Comparison of ENCODE assay signal across 16 cellular contexts in genomic region chr4:127055349-127055748, GRCh38.
DNase-seq lines count a peak whose midpoint lies in the region; ATAC-seq and TF ChIP-seq lines count a peak whose summit lies in the region.
"Had no signal": no experiment of that assay in that cellular context is flagged by ENCODE, and none has a peak within 500 bp of the region (broad histone marks: within the 10 kb centered on the region; RNA-seq: fewer than 3 reads in every experiment).

No MANE protein-coding gene starts in this region.

- ATAC-seq in stimulated activated naive CD8-positive, alpha-beta T cell treated with anti-CD3 and anti-CD28 coated beads, Interleukin-15, amount 100 ng/mL, for 72 hours, result no peak
- ATAC-seq in heart left ventricle, result no peak
- ATAC-seq: heart right ventricle had no signal

- no peak overlapping the region for H3K27ac Mint-ChIP-seq in stimulated activated naive CD8-positive, alpha-beta T cell treated with anti-CD3 and anti-CD28 coated beads, Interleukin-15, amount 100 ng/mL, for 72 hours
- H3K27ac Mint-ChIP-seq: activated naive CD4-positive, alpha-beta T cell treated with anti-CD3 and anti-CD28 coated beads, Interleukin-2, amount 10 ng/mL, durations not matched to agents 7 days and 5 days; CD4-positive, alpha-beta T cell; dendritic cell treated with granulocyte-macrophage colony-stimulating factor and Interleukin-4, amounts not matched to agents 40 ng/mL and 50 ng/mL, for 4 days; stimulated activated naive CD8-positive, alpha-beta T cell treated with anti-CD3 and anti-CD28 coated beads, Interleukin-15, Interleukin-2, amounts not matched to agents 100 ng/mL and 50 ng/mL, for 24 hours had no signal

- no peak overlapping the region for H3K4me3 Mint-ChIP-seq in stimulated activated naive CD8-positive, alpha-beta T cell treated with anti-CD3 and anti-CD28 coated beads, Interleukin-15, amount 100 ng/mL, for 72 hours
- H3K4me3 Mint-ChIP-seq: activated naive CD4-positive, alpha-beta T cell treated with anti-CD3 and anti-CD28 coated beads, Interleukin-2, amount 10 ng/mL, durations not matched to agents 7 days and 5 days; CD4-positive, alpha-beta T cell; dendritic cell treated with granulocyte-macrophage colony-stimulating factor and Interleukin-4, amounts not matched to agents 40 ng/mL and 50 ng/mL, for 4 days; stimulated activated naive CD8-positive, alpha-beta T cell treated with anti-CD3 and anti-CD28 coated beads, Interleukin-15, Interleukin-2, amounts not matched to agents 100 ng/mL and 50 ng/mL, for 24 hours had no signal

- intact Hi-C loops in heart left ventricle (cut with DNase I), result no loop called here

- H3K36me3 ChIP-seq in heart left ventricle, result no peaks in the 10 kb centered on the region
- H3K36me3 ChIP-seq: heart right ventricle, ovary had no signal

- no peaks in the 10 kb centered on the region for H3K27me3 ChIP-seq in heart left ventricle
- H3K27me3 ChIP-seq: heart right ventricle, ovary had no signal

- peaks cover 19 to 28% of the 10 kb centered on the region in 2 donors for H3K9me3 Mint-ChIP-seq in stimulated activated naive CD8-positive, alpha-beta T cell treated with anti-CD3 and anti-CD28 coated beads, Interleukin-15, amount 100 ng/mL, for 72 hours

- H3K9me3 ChIP-seq in heart left ventricle, result peaks cover 0 to 22% (median 4%) of the 10 kb centered on the region in 12 donors
- H3K9me3 ChIP-seq: ovary had no signal

- no peaks in the 10 kb centered on the region for H3K4me1 ChIP-seq in heart left ventricle
- H3K4me1 ChIP-seq: heart right ventricle had no signal

- WGBS in heart left ventricle, 4 donors, result 38 to 56% (median 47%) methylated on average over 1 of the region's 1 CpG

- no peak overlapping the region for H3K4me3 ChIP-seq in choroid plexus epithelial cell (ENCODE audit: low read depth, low read length)
- H3K4me3 ChIP-seq in heart left ventricle, result no peak overlapping the region
- H3K4me3 ChIP-seq: heart right ventricle, ovary had no signal

- DNase-seq in EH (ENCODE audit: low read depth) (peak; percentile 25), NCI-H2196 (lab: John Stamatoyannopoulos, UW; ENCODE audit: unreplicated experiment) (peak; percentile 47), choroid plexus epithelial cell (ENCODE audit: low read depth) (peak; percentile 44), medulla oblongata (ENCODE audit: extremely low spot score) (peak; percentile 65), HUDEP-2 (lab: John Stamatoyannopoulos, UW; ENCODE audit: unreplicated experiment in 76 of 76) (no peak), heart left ventricle (no peak)
- no peak for DNase-seq in stimulated activated naive CD8-positive, alpha-beta T cell treated with anti-CD3 and anti-CD28 coated beads, Interleukin-15, amount 100 ng/mL, for 72 hours
- DNase-seq in activated CD4-positive, alpha-beta T cell treated with anti-CD3 and anti-CD28 coated beads for 4 hours, result no peak
- DNase-seq: activated naive CD4-positive, alpha-beta T cell treated with anti-CD3 and anti-CD28 coated beads, Interleukin-2, amount 10 ng/mL, durations not matched to agents 7 days and 5 days; CD4-positive, alpha-beta T cell; heart right ventricle; NCI-H1930; ovary; stimulated activated CD4-positive, alpha-beta T cell treated with anti-CD3 and anti-CD28 coated beads, Interleukin-4, amount 100 ng/mL, for 4 hours had no signal

- no peak for TF ChIP-seq POLR2A in heart left ventricle (IDR thresholded peaks at IDR 0.05)

- no peaks in the 10 kb centered on the region for H3K27me3 Mint-ChIP-seq in stimulated activated naive CD8-positive, alpha-beta T cell treated with anti-CD3 and anti-CD28 coated beads, Interleukin-15, amount 100 ng/mL, for 72 hours
- H3K27me3 Mint-ChIP-seq: activated naive CD4-positive, alpha-beta T cell treated with anti-CD3 and anti-CD28 coated beads, Interleukin-2, amount 10 ng/mL, durations not matched to agents 7 days and 5 days; CD4-positive, alpha-beta T cell; dendritic cell treated with granulocyte-macrophage colony-stimulating factor and Interleukin-4, amounts not matched to agents 40 ng/mL and 50 ng/mL, for 4 days; stimulated activated naive CD8-positive, alpha-beta T cell treated with anti-CD3 and anti-CD28 coated beads, Interleukin-15, Interleukin-2, amounts not matched to agents 100 ng/mL and 50 ng/mL, for 24 hours had no signal

- TF ChIP-seq CTCF in choroid plexus epithelial cell (conservative IDR thresholded peaks at IDR 0.05; ENCODE audit: low read depth, low read length) (no peak), heart left ventricle (IDR thresholded peaks at IDR 0.05) (no peak)

- H3K4me1 Mint-ChIP-seq in stimulated activated naive CD8-positive, alpha-beta T cell treated with anti-CD3 and anti-CD28 coated beads, Interleukin-15, amount 100 ng/mL, for 72 hours, result no peaks in the 10 kb centered on the region
- H3K4me1 Mint-ChIP-seq: activated naive CD4-positive, alpha-beta T cell treated with anti-CD3 and anti-CD28 coated beads, Interleukin-2, amount 10 ng/mL, durations not matched to agents 7 days and 5 days had no signal

- no peak overlapping the region for H3K27ac ChIP-seq in heart left ventricle
- H3K27ac ChIP-seq: heart right ventricle, ovary had no signal

Comparison
In these comparisons a context has a peak if more than half of its experiments do, and no peak if none do; other contexts are left out.
1. DNase-seq: peak in EH (single experiment), NCI-H2196 (single experiment), choroid plexus epithelial cell (single experiment) and medulla oblongata (single experiment); none in stimulated activated naive CD8-positive, alpha-beta T cell treated with anti-CD3 and anti-CD28 coated beads, Interleukin-15, amount 100 ng/mL, for 72 hours (0 of 2), activated CD4-positive, alpha-beta T cell treated with anti-CD3 and anti-CD28 coated beads for 4 hours (0 of 2), HUDEP-2 (0 of 76) and heart left ventricle (0 of 5).